In the genomic region with DNA sequence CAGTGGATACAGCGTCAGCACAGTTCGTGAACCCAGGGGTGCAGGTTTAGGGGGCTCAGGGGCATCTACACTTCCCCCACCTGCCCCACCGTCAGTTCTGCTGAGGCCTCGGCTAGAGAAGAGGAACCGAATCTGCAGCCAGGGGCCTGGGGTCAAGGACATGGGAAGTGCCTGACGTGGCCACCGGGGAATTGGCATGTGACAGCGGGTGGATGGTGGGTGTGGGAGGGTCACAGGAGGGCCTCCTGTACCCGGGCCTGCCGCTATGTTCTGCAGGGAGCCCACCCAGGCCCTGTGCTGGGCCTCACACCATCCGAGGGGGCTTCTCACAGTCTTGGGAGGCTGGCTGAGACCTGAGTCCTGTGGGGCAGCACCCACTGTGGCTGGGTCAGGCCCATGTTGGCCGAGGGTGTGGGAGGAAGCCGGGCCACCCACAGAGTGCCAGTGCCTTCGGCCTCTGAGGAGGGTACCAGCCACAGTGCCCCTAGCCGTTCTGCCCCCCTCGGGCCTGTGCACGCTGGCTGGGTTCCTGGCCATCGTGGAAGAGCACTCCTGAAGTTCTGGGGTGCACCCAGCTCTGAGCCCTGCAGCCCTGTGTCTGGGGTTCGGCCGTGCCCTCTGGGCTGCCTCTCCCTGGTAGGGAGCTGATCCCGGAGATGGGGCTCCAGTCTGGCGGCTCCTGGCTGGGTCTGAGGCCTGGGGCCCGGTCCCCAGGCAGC, we compare ENCODE assay signal across 1 cellular context.
TF ChIP-seq lines count a peak whose summit lies in the region.

No MANE protein-coding gene starts in this region.

TF ChIP-seq in HepG2, 621 proteins besides CTCF, POLR2A, EP300 and RAD21 (continued from another document and continues in another):
- TF ChIP-seq, protein P1, sequence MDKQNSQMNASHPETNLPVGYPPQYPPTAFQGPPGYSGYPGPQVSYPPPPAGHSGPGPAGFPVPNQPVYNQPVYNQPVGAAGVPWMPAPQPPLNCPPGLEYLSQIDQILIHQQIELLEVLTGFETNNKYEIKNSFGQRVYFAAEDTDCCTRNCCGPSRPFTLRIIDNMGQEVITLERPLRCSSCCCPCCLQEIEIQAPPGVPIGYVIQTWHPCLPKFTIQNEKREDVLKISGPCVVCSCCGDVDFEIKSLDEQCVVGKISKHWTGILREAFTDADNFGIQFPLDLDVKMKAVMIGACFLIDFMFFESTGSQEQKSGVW (CRISPR knock-in tag; IDR thresholded peaks at IDR 0.05; ENCODE audit: borderline replicate concordance), result no peak
- TF ChIP-seq BCL6 (CRISPR knock-in tag; IDR thresholded peaks at IDR 0.05) (peak; percentile 43; the same call in 1 of the 2 replicates), ZBTB1 (CRISPR knock-in tag; IDR thresholded peaks at IDR 0.05; ENCODE audit: borderline replicate concordance) (no peak), TOE1 (CRISPR knock-in tag; IDR thresholded peaks at IDR 0.05) (no peak), KAT7 (CRISPR knock-in tag; IDR thresholded peaks at IDR 0.05; ENCODE audit: borderline replicate concordance) (no peak), ZNF317 (CRISPR knock-in tag; IDR thresholded peaks at IDR 0.05) (no peak), ZNF672 (CRISPR knock-in tag; IDR thresholded peaks at IDR 0.05) (no peak), ZNF720 (CRISPR knock-in tag; IDR thresholded peaks at IDR 0.05) (no peak), NBN (conservative IDR thresholded peaks at IDR 0.05) (no peak), ZSCAN25 (CRISPR knock-in tag; IDR thresholded peaks at IDR 0.05) (no peak), PHB2 (IDR thresholded peaks at IDR 0.05; ENCODE audit: partially characterized antibody) (no peak), STAG1 (CRISPR knock-in tag; IDR thresholded peaks at IDR 0.05) (no peak), MLLT10 (CRISPR knock-in tag; IDR thresholded peaks at IDR 0.05) (no peak), NR2F2 (IDR thresholded peaks at IDR 0.05; ENCODE audit: borderline replicate concordance, low read depth) (no peak), ZNF703 (CRISPR knock-in tag; IDR thresholded peaks at IDR 0.05; ENCODE audit: borderline replicate concordance) (no peak; the same call in 1 of the 2 replicates), KLF16 (CRISPR knock-in tag; IDR thresholded peaks at IDR 0.05) (no peak), AKAP8 (CRISPR knock-in tag; IDR thresholded peaks at IDR 0.05) (no peak), CBX5 (CRISPR knock-in tag; IDR thresholded peaks at IDR 0.05; ENCODE audit: borderline replicate concordance) (no peak), ZNF484 (CRISPR knock-in tag; IDR thresholded peaks at IDR 0.05; ENCODE audit: borderline replicate concordance, low read depth) (no peak), KLF11 (CRISPR knock-in tag; IDR thresholded peaks at IDR 0.05) (no peak), NFIC (IDR thresholded peaks at IDR 0.05; ENCODE audit: low read length) (no peak), ZNF274 (CRISPR knock-in tag; IDR thresholded peaks at IDR 0.05) (no peak), ZNF510 (CRISPR knock-in tag; IDR thresholded peaks at IDR 0.05; ENCODE audit: low read depth) (no peak)
- TF ChIP-seq, protein P2, sequence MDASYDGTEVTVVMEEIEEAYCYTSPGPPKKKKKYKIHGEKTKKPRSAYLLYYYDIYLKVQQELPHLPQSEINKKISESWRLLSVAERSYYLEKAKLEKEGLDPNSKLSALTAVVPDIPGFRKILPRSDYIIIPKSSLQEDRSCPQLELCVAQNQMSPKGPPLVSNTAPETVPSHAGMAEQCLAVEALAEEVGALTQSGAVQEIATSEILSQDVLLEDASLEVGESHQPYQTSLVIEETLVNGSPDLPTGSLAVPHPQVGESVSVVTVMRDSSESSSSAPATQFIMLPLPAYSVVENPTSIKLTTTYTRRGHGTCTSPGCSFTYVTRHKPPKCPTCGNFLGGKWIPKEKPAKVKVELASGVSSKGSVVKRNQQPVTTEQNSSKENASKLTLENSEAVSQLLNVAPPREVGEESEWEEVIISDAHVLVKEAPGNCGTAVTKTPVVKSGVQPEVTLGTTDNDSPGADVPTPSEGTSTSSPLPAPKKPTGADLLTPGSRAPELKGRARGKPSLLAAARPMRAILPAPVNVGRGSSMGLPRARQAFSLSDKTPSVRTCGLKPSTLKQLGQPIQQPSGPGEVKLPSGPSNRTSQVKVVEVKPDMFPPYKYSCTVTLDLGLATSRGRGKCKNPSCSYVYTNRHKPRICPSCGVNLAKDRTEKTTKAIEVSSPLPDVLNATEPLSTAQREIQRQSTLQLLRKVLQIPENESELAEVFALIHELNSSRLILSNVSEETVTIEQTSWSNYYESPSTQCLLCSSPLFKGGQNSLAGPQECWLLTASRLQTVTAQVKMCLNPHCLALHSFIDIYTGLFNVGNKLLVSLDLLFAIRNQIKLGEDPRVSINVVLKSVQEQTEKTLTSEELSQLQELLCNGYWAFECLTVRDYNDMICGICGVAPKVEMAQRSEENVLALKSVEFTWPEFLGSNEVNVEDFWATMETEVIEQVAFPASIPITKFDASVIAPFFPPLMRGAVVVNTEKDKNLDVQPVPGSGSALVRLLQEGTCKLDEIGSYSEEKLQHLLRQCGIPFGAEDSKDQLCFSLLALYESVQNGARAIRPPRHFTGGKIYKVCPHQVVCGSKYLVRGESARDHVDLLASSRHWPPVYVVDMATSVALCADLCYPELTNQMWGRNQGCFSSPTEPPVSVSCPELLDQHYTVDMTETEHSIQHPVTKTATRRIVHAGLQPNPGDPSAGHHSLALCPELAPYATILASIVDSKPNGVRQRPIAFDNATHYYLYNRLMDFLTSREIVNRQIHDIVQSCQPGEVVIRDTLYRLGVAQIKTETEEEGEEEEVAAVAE (CRISPR knock-in tag; IDR thresholded peaks at IDR 0.05; ENCODE audit: borderline replicate concordance), result no peak
- TF ChIP-seq, protein P3, sequence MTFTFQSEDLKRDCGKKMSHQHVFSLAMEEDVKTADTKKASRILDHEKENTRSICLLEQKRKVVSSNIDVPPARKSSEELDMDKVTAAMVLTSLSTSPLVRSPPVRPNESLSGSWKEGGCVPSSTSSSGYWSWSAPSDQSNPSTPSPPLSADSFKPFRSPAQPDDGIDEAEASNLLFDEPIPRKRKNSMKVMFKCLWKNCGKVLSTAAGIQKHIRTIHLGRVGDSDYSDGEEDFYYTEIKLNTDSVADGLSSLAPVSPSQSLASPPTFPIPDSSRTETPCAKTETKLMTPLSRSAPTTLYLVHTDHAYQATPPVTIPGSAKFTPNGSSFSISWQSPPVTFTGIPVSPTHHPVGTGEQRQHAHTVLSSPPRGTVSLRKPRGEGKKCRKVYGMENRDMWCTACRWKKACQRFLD (CRISPR knock-in tag; IDR thresholded peaks at IDR 0.05; ENCODE audit: borderline replicate concordance), result no peak
- TF ChIP-seq, protein P4, sequence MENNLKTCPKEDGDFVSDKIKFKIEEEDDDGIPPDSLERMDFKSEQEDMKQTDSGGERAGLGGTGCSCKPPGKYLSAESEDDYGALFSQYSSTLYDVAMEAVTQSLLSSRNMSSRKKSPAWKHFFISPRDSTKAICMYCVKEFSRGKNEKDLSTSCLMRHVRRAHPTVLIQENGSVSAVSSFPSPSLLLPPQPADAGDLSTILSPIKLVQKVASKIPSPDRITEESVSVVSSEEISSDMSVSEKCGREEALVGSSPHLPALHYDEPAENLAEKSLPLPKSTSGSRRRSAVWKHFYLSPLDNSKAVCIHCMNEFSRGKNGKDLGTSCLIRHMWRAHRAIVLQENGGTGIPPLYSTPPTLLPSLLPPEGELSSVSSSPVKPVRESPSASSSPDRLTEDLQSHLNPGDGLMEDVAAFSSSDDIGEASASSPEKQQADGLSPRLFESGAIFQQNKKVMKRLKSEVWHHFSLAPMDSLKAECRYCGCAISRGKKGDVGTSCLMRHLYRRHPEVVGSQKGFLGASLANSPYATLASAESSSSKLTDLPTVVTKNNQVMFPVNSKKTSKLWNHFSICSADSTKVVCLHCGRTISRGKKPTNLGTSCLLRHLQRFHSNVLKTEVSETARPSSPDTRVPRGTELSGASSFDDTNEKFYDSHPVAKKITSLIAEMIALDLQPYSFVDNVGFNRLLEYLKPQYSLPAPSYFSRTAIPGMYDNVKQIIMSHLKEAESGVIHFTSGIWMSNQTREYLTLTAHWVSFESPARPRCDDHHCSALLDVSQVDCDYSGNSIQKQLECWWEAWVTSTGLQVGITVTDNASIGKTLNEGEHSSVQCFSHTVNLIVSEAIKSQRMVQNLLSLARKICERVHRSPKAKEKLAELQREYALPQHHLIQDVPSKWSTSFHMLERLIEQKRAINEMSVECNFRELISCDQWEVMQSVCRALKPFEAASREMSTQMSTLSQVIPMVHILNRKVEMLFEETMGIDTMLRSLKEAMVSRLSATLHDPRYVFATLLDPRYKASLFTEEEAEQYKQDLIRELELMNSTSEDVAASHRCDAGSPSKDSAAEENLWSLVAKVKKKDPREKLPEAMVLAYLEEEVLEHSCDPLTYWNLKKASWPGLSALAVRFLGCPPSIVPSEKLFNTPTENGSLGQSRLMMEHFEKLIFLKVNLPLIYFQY (CRISPR knock-in tag; IDR thresholded peaks at IDR 0.05; ENCODE audit: borderline replicate concordance), result no peak
- TF ChIP-seq, protein P5, sequence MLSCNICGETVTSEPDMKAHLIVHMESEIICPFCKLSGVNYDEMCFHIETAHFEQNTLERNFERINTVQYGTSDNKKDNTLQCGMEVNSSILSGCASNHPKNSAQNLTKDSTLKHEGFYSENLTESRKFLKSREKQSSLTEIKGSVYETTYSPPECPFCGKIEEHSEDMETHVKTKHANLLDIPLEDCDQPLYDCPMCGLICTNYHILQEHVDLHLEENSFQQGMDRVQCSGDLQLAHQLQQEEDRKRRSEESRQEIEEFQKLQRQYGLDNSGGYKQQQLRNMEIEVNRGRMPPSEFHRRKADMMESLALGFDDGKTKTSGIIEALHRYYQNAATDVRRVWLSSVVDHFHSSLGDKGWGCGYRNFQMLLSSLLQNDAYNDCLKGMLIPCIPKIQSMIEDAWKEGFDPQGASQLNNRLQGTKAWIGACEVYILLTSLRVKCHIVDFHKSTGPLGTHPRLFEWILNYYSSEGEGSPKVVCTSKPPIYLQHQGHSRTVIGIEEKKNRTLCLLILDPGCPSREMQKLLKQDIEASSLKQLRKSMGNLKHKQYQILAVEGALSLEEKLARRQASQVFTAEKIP (CRISPR knock-in tag; IDR thresholded peaks at IDR 0.05; ENCODE audit: borderline replicate concordance), result no peak
- TF ChIP-seq, protein P6, sequence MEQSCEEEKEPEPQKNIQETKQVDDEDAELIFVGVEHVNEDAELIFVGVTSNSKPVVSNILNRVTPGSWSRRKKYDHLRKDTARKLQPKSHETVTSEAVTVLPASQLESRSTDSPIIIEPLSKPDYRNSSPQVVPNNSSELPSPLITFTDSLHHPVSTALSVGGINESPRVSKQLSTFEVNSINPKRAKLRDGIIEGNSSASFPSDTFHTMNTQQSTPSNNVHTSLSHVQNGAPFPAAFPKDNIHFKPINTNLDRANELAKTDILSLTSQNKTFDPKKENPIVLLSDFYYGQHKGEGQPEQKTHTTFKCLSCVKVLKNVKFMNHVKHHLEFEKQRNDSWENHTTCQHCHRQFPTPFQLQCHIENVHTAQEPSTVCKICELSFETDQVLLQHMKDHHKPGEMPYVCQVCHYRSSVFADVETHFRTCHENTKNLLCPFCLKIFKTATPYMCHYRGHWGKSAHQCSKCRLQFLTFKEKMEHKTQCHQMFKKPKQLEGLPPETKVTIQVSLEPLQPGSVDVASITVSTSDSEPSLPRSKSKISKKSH (CRISPR knock-in tag; IDR thresholded peaks at IDR 0.05; ENCODE audit: borderline replicate concordance), result 0 out of 2 replicates have a peak, but pooled peaks have one; percentile 30
- TF ChIP-seq, protein P7, sequence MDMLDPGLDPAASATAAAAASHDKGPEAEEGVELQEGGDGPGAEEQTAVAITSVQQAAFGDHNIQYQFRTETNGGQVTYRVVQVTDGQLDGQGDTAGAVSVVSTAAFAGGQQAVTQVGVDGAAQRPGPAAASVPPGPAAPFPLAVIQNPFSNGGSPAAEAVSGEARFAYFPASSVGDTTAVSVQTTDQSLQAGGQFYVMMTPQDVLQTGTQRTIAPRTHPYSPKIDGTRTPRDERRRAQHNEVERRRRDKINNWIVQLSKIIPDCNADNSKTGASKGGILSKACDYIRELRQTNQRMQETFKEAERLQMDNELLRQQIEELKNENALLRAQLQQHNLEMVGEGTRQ (IDR thresholded peaks at IDR 0.05; ENCODE audit: low read depth, low read length), result no peak
- TF ChIP-seq, protein P7 (CRISPR knock-in tag; IDR thresholded peaks at IDR 0.05; ENCODE audit: borderline replicate concordance), result no peak
- TF ChIP-seq, protein P8, sequence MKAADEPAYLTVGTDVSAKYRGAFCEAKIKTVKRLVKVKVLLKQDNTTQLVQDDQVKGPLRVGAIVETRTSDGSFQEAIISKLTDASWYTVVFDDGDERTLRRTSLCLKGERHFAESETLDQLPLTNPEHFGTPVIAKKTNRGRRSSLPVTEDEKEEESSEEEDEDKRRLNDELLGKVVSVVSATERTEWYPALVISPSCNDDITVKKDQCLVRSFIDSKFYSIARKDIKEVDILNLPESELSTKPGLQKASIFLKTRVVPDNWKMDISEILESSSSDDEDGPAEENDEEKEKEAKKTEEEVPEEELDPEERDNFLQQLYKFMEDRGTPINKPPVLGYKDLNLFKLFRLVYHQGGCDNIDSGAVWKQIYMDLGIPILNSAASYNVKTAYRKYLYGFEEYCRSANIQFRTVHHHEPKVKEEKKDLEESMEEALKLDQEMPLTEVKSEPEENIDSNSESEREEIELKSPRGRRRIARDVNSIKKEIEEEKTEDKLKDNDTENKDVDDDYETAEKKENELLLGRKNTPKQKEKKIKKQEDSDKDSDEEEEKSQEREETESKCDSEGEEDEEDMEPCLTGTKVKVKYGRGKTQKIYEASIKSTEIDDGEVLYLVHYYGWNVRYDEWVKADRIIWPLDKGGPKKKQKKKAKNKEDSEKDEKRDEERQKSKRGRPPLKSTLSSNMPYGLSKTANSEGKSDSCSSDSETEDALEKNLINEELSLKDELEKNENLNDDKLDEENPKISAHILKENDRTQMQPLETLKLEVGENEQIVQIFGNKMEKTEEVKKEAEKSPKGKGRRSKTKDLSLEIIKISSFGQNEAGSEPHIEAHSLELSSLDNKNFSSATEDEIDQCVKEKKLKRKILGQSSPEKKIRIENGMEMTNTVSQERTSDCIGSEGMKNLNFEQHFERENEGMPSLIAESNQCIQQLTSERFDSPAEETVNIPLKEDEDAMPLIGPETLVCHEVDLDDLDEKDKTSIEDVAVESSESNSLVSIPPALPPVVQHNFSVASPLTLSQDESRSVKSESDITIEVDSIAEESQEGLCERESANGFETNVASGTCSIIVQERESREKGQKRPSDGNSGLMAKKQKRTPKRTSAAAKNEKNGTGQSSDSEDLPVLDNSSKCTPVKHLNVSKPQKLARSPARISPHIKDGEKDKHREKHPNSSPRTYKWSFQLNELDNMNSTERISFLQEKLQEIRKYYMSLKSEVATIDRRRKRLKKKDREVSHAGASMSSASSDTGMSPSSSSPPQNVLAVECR (CRISPR knock-in tag; IDR thresholded peaks at IDR 0.05; ENCODE audit: borderline replicate concordance), result no peak
- TF ChIP-seq, protein P9, sequence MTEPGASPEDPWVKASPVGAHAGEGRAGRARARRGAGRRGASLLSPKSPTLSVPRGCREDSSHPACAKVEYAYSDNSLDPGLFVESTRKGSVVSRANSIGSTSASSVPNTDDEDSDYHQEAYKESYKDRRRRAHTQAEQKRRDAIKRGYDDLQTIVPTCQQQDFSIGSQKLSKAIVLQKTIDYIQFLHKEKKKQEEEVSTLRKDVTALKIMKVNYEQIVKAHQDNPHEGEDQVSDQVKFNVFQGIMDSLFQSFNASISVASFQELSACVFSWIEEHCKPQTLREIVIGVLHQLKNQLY (CRISPR knock-in tag; IDR thresholded peaks at IDR 0.05), result no peak
